20 cellular contexts compared by ENCODE assay signal in the genomic region with DNA sequence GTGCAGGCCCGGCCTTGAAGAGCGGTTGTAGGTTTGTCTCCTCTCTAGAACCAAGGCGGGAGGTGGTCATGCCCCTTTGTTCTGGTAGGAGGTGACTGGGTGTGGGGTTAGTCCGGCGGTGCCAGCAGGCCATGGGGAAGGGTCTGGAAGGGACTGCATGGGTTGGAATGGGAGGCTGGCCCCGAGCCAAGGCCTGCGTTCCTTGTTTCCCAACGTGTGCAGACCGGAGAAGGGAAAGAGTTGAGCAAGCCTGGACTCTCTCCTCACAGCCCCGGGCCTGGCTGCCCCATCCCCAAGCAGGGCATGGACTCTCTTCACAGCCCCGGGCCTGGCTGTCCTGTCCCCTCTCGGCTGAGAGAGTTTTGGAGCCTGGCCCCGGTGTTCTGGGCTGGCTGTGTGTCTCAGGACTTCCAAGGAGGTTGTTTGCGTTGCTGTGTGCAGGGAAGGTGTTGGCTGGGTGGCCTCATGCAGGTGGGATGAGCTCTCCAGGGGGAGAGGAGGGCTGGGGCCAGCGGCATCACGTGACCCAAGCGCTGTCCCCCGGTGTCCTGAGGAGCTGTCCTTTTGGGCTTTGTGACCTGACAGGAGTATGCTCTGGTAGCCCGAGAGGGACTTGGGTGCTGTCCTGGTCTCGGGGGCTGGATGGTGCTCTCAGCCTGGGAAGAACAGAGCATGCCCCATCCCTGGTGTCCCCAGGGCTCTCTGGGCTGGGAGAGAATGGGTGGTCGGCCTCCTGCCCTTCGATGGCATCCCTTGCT. TPM values are rescaled to one million over a fixed set of nuclear protein-coding genes. Genes with fewer than 3 reads are reported as not detected.
DNase-seq lines count a peak whose midpoint lies in the region; ATAC-seq, FAIRE-seq and TF ChIP-seq lines count a peak whose summit lies in the region.
"Had no signal": no experiment of that assay in that cellular context is flagged by ENCODE, and none has a peak within 500 bp of the region (broad histone marks: within the 10 kb centered on the region; RNA-seq: fewer than 3 reads in every experiment).

No MANE protein-coding gene starts in this region.

- no peak overlapping the region for H3K27ac Mint-ChIP-seq in WTC11

- peaks cover 10% of the 10 kb centered on the region; the same call in 1 of the 2 replicates for H3K4me1 Mint-ChIP-seq in WTC11

- no peaks in the 10 kb centered on the region for H3K9me3 ChIP-seq in A549
- no peaks in the 10 kb centered on the region for H3K9me3 ChIP-seq in NT2/D1 (ENCODE audit: insufficient read depth, low read length)
- H3K9me3 ChIP-seq in esophagus squamous epithelium, result no peaks in the 10 kb centered on the region
- H3K9me3 ChIP-seq in ovary, result no peaks in the 10 kb centered on the region
- H3K9me3 ChIP-seq in mucosa of descending colon, result no peaks in the 10 kb centered on the region
- H3K9me3 ChIP-seq: heart left ventricle, right atrium auricular region had no signal

- peak overlapping the region; percentile 98 for H3K4me2 ChIP-seq in A549

- no peaks in the 10 kb centered on the region for H3K36me3 Mint-ChIP-seq in WTC11

- H3K4me1 ChIP-seq in A549 (peaks cover 50% of the 10 kb centered on the region), NT2/D1 (ENCODE audit: insufficient read depth, insufficient read length) (peaks cover 45% of the 10 kb centered on the region), esophagus squamous epithelium (peaks cover 15 to 83% (median 37%) of the 10 kb centered on the region in 3 donors), ovary (ENCODE audit: insufficient read depth) (peaks cover 59% of the 10 kb centered on the region), mucosa of descending colon (ENCODE audit: low read depth) (peaks cover 9% of the 10 kb centered on the region)

- no peak for TF ChIP-seq RAD21 in A549 (conservative IDR thresholded peaks at IDR 0.05 in 1 of 2, IDR thresholded peaks at IDR 0.05 in 1 of 2)

- TF ChIP-seq CTCF in A549 (IDR thresholded peaks at IDR 0.05), result no peak
- TF ChIP-seq CTCF in esophagus squamous epithelium (IDR thresholded peaks at IDR 0.05), result no peak
- no peak for TF ChIP-seq CTCF in ovary (IDR thresholded peaks at IDR 0.05)
- no peak for TF ChIP-seq CTCF in GM10248 (IDR thresholded peaks at IDR 0.05; ENCODE audit: control extremely low read depth, extremely low read depth, low read depth, missing control alignments)
- TF ChIP-seq CTCF in mucosa of descending colon (IDR thresholded peaks at IDR 0.05), result no peak
- no peak for TF ChIP-seq CTCF in WTC11 (IDR thresholded peaks at IDR 0.05)

- peak in 1 of 2 experiments; percentile 56 for DNase-seq in A549 (ENCODE audit: low read depth in 1 of 2, low spot score in 1 of 2)
- no peak for DNase-seq in NT2/D1 (ENCODE audit: low read depth, low spot score)
- DNase-seq in esophagus squamous epithelium (lab: John Stamatoyannopoulos, UW), result no peak
- peak; percentile 64 to 81 (median 74) for DNase-seq in ovary
- DNase-seq in GM10248 (ENCODE audit: extremely low spot score), result no peak
- DNase-seq in mucosa of descending colon, result no peak
- DNase-seq in WTC11 (ENCODE audit: low spot score), result no peak
- DNase-seq: activated naive CD4-positive, alpha-beta T cell; dermis blood vessel endothelial cell; heart left ventricle; islet precursor cell; KG1; mesenchymal stem cell; NCI-H1092; NCI-H2171 had no signal

- intact Hi-C loops in esophagus squamous epithelium (cut with DNase I), result no loop called here
- intact Hi-C loops in ovary (cut with DNase I), result no loop called here
- intact Hi-C loops in mucosa of descending colon (cut with DNase I, micrococcal nuclease), result no loop called here

- CTCF ChIA-PET in A549 (lab: Yijun Ruan, JAX), result interaction anchor here (1.3 to 2.4 kb wide), 6 partner anchors 26 to 50 kb away, joined by 3 to 5 read pairs (median 4); no protein-coding TSS in a partner anchor
- CTCF ChIA-PET in GM10248 (lab: Yijun Ruan, JAX), result no interaction called here
- CTCF ChIA-PET in WTC11 (lab: Charles Lee), result interaction anchor here (0.5 to 1.6 kb wide), 3 partner anchors 19 to 98 kb away, joined by 3 to 4 read pairs (median 4); no protein-coding TSS in a partner anchor

- no peak overlapping the region for H3K4me3 Mint-ChIP-seq in WTC11

- TF ChIP-seq POLR2A in A549 (IDR thresholded peaks at IDR 0.05; ENCODE audit: low read length) (no peak), esophagus squamous epithelium (IDR thresholded peaks at IDR 0.05) (no peak), ovary (IDR thresholded peaks at IDR 0.05) (no peak)

- H3K9ac ChIP-seq in NT2/D1 (ENCODE audit: insufficient read length, low read depth), result peak overlapping the region; percentile 50

- TF ChIP-seq EP300 in A549 (IDR thresholded peaks at IDR 0.05) (no peak), ovary (IDR thresholded peaks at IDR 0.05) (no peak)

- H3K36me3 ChIP-seq in NT2/D1 (ENCODE audit: insufficient read depth, insufficient read length, low read length) (peaks cover 14% of the 10 kb centered on the region), esophagus squamous epithelium (no peaks in the 10 kb centered on the region), ovary (no peaks in the 10 kb centered on the region), mucosa of descending colon (ENCODE audit: low read depth) (no peaks in the 10 kb centered on the region)
- H3K36me3 ChIP-seq: heart left ventricle, right atrium auricular region had no signal

- H3K27ac ChIP-seq in A549, result peak overlapping the region; percentile 87 to 96
- peak overlapping the region; percentile 7 to 88 (median 82) for H3K27ac ChIP-seq in esophagus squamous epithelium
- H3K27ac ChIP-seq in ovary, result peak overlapping the region; percentile 87 to 89

- WGBS in A549 (ENCODE audit: missing lambda C conversion rate), result 46% methylated on average over 15 of the region's 22 CpGs
- 18 to 81% methylated on average over 4 to 10 of the region's 22 CpGs for WGBS in esophagus squamous epithelium, 2 donors
- 30 to 45% (median 38%) methylated on average over 22 of the region's 22 CpGs for WGBS in ovary, 3 donors

- H3K27me3 Mint-ChIP-seq in WTC11 (ENCODE audit: low read depth), result no peaks in the 10 kb centered on the region

- H3K4me3 ChIP-seq in A549 (peak overlapping the region; percentile 53), NT2/D1 (ENCODE audit: insufficient read length, low read depth) (no peak overlapping the region), esophagus squamous epithelium (peak overlapping the region in 2 of 4 donors; percentile 58 to 66), ovary (peak overlapping the region; percentile 52), mucosa of descending colon (no peak overlapping the region)

- no peak for FAIRE-seq in A549 (lab: Jason Lieb, UNC)
- FAIRE-seq: GM12892 had no signal

- ATAC-seq in A549, result peak in 1 of 2 experiments; percentile 56; a peak in 4 of 6 replicates
- ATAC-seq in HG03039 (IDR thresholded peaks at IDR 0.05; ENCODE audit: unreplicated experiment), result no peak
- no peak for ATAC-seq in mucosa of descending colon
- no peak for ATAC-seq in WTC11
- ATAC-seq: esophagus mucosa, heart left ventricle had no signal

- no peaks in the 10 kb centered on the region for H3K9me3 Mint-ChIP-seq in WTC11

- POLR2A ChIA-PET in A549 (lab: Yijun Ruan, JAX), result no interaction called here
- POLR2A ChIA-PET in GM10248 (lab: Yijun Ruan, JAX), result no interaction called here
- POLR2A ChIA-PET in WTC11 (lab: Charles Lee), result no interaction called here

- H3K27me3 ChIP-seq in NT2/D1 (ENCODE audit: insufficient read depth, insufficient read length) (peaks cover 4% of the 10 kb centered on the region), esophagus squamous epithelium (peaks cover 12 to 96% (median 16%) of the 10 kb centered on the region in 4 donors), ovary (no peaks in the 10 kb centered on the region)

TF ChIP-seq in A549, 52 proteins besides CTCF, POLR2A, EP300 and RAD21 (continues in another document):
- no peak for TF ChIP-seq NPAS2 (CRISPR knock-in tag; IDR thresholded peaks at IDR 0.05; ENCODE audit: borderline replicate concordance)
- no peak; a peak in 1 of 5 replicates for TF ChIP-seq JUN (IDR thresholded peaks at IDR 0.05)
- no peak for TF ChIP-seq KDM1A (IDR thresholded peaks at IDR 0.05; ENCODE audit: low read depth)
- TF ChIP-seq SMC3 (IDR thresholded peaks at IDR 0.05), result no peak
- TF ChIP-seq HOXB13 (CRISPR knock-in tag; IDR thresholded peaks at IDR 0.05; ENCODE audit: low read depth), result no peak

TF ChIP-seq in WTC11, 78 proteins besides CTCF, POLR2A, EP300 and RAD21:
- TF ChIP-seq ELF4 (CRISPR knock-in tag; IDR thresholded peaks at IDR 0.05; ENCODE audit: low read depth), result no peak

RNA-seq across cellular contexts. Expression of a gene that starts 2.6 kb away (rescaled TPM):
- 7.2 and 8.6 TPM in 2 replicates for polyA plus RNA-seq in A549 (2011; rRNA removed)
- 11.7 and 18.5 TPM in 2 replicates for polyA plus RNA-seq in A549 (2012; cell fraction: cytosol; rRNA removed)
- polyA plus RNA-seq in A549 (2012; cell fraction: nucleus; rRNA removed), result 41.3 and 56.9 TPM in 2 replicates
- 11.7 to 15.8 TPM (median 14.1 TPM) in 3 replicates for polyA plus RNA-seq in A549 (2017; fragmentation: RNase III; extraction: RNeasy Plus Mini Kit Qiagen cat#74134 plus additional on column Dnase treatment)
- polyA minus RNA-seq in A549 (2011; rRNA and poly(A)+ RNA removed), result 14.1 and 17.6 TPM in 2 replicates
- total RNA-seq in esophagus squamous epithelium, result 10 to 100 TPM in 1 of 4 donors, 1 to 10 TPM in 3; 1.7 to 14.7 (median 5.6) TPM
- 100 to 1,000 TPM in 5 of 7 donors, 10 to 100 TPM in 2; 36.5 to 217 (median 120) TPM for total RNA-seq in ovary
- polyA plus RNA-seq in ovary, result 10 to 100 TPM in 1 of 2 donors, 1 to 10 TPM in 1; 7.3 to 80.4 TPM
- total RNA-seq in mucosa of descending colon, result 100 to 1,000 TPM in 1 of 3 donors, 1 to 10 TPM in 2; 6.0 to 160 (median 9.5) TPM
- 38.0 to 46.9 TPM (median 46.4 TPM) in 3 replicates for total RNA-seq in WTC11 (2021)

RNA-seq across cellular contexts. Expression of a gene that starts 59.5 kb away (rescaled TPM):
- polyA plus RNA-seq in A549 (2011; rRNA removed), result not detected in 2 replicates
- not detected in 2 replicates for polyA plus RNA-seq in A549 (2012; cell fraction: cytosol; rRNA removed)
- not detected in 2 replicates for polyA plus RNA-seq in A549 (2012; cell fraction: nucleus; rRNA removed)
- not detected in 3 replicates for polyA plus RNA-seq in A549 (2017; fragmentation: RNase III; extraction: RNeasy Plus Mini Kit Qiagen cat#74134 plus additional on column Dnase treatment)
- polyA minus RNA-seq in A549 (2011; rRNA and poly(A)+ RNA removed), result not detected in 2 replicates
- total RNA-seq in esophagus squamous epithelium, result not detected
- under 1 TPM in 1 of 7 donors, not detected in 6; 0.80 TPM for total RNA-seq in ovary
- polyA plus RNA-seq in ovary, result not detected
- not detected for total RNA-seq in mucosa of descending colon
- total RNA-seq in WTC11 (2021), result 0.13 to 0.16 TPM in 2 of 3 replicates, not detected in the other
- total RNA-seq: dermis blood vessel endothelial cell; esophagus mucosa; heart left ventricle; right atrium auricular region; T-helper 2 cell treated with Interferon-gamma antibody and Interleukin-4, amounts not matched to agents 100 ng/mL and 5 ng/mL, for 36 hours had no signal
- polyA plus RNA-seq: heart left ventricle had no signal

Comparison
In these comparisons a context has a peak if more than half of its experiments do, and no peak if none do; other contexts are left out.
1. DNase-seq: peak in ovary (5 of 5); none in NT2/D1 (single experiment), esophagus squamous epithelium (single experiment), GM10248 (single experiment), mucosa of descending colon (0 of 3) and WTC11 (single experiment).
2. H3K4me3 ChIP-seq: peak in A549 (single experiment) and ovary (single experiment); none in NT2/D1 (single experiment) and mucosa of descending colon (single experiment).
3. Peak in every context shown above with its lines, with median percentiles within 50 percentile points of each other: H3K27ac ChIP-seq.